ENCODE assay signal across 8 cellular contexts in the genomic region with DNA sequence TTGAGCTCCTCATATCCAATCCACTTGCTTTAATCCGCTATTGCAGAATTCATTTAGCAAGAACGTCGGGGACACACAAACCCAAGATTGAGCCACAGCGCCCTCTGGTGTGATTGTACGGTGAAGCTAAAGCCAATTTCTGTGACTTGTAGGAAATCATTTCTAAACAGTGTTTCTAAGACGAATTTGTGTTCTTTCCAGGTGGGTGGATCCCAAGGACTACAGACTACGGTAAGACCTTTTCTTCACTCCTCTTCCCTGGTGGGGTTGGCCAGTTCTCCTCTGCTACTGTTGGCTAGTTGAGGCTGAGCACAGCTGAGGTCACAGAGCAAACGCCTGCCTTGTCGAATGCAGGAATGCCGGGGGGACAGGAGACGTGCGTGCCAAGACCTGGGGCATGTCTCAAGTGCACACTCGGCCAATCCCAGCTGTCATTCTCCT. TPM values are rescaled to one million over a fixed set of nuclear protein-coding genes. Genes with fewer than 3 reads are reported as not detected.
A peak's percentile ranks its signal among the peaks of the same experiment; 100 is the strongest.
DNase-seq lines count a peak whose midpoint lies in the region; ATAC-seq and TF ChIP-seq lines count a peak whose summit lies in the region.

No MANE protein-coding gene starts in this region.

- H3K36me3 Mint-ChIP-seq in naive thymus-derived CD4-positive, alpha-beta T cell, result no peaks in the 10 kb centered on the region

- ATAC-seq in naive thymus-derived CD4-positive, alpha-beta T cell, result peak; percentile 48
- no peak for ATAC-seq in HG02642 (IDR thresholded peaks at IDR 0.05; ENCODE audit: poor library complexity, unreplicated experiment)

- peaks cover 0 to 17% (median 8%) of the 10 kb centered on the region in 7 donors for H3K4me1 Mint-ChIP-seq in naive thymus-derived CD4-positive, alpha-beta T cell

- TF ChIP-seq CTCF in esophagus muscularis mucosa (IDR thresholded peaks at IDR 0.05), result peak; percentile 82 to 88 (median 85)

- no peak overlapping the region for H3K27ac Mint-ChIP-seq in naive thymus-derived CD4-positive, alpha-beta T cell

- no peak for TF ChIP-seq EP300 in esophagus muscularis mucosa (IDR thresholded peaks at IDR 0.05)

- H3K9me3 ChIP-seq in esophagus muscularis mucosa, result no peaks in the 10 kb centered on the region
- no peaks in the 10 kb centered on the region for H3K9me3 ChIP-seq in naive thymus-derived CD4-positive, alpha-beta T cell (ENCODE audit: control insufficient read depth in 2 of 3, low read length in 3 of 3)

- 15% methylated on average over 13 of the region's 13 CpGs for WGBS in esophagus muscularis mucosa

- CTCF ChIA-PET in naive thymus-derived CD4-positive, alpha-beta T cell (lab: Charles Lee), result interaction anchor here (0.7 to 3.3 kb wide), 20 partner anchors 10 to 286 kb away, joined by 3 to 28 read pairs (median 4); no protein-coding TSS in a partner anchor

- H3K9me3 Mint-ChIP-seq in naive thymus-derived CD4-positive, alpha-beta T cell, result peaks cover 0 to 2% (median 0%) of the 10 kb centered on the region in 11 donors

- intact Hi-C loops in esophagus muscularis mucosa (cut with DNase I), result loop anchor here (2.0 to 10.0 kb wide), 4 partner anchors 128 to 267 kb away; no protein-coding TSS in a partner anchor
- intact Hi-C loops in naive thymus-derived CD4-positive, alpha-beta T cell (cut with micrococcal nuclease), result loop anchor here (1.0 to 10.0 kb wide), 13 partner anchors 40 to 993 kb away; no protein-coding TSS in a partner anchor

- POLR2A ChIA-PET in naive thymus-derived CD4-positive, alpha-beta T cell (lab: Charles Lee), result no interaction called here

- H3K4me1 ChIP-seq in esophagus muscularis mucosa, result peaks cover 4 to 9% (median 9%) of the 10 kb centered on the region in 4 donors
- H3K4me1 ChIP-seq in naive thymus-derived CD4-positive, alpha-beta T cell (ENCODE audit: control insufficient read depth in 2 of 2, insufficient read depth in 2 of 2, low read length in 2 of 2), result no peaks in the 10 kb centered on the region

- H3K36me3 ChIP-seq in esophagus muscularis mucosa, result no peaks in the 10 kb centered on the region
- no peaks in the 10 kb centered on the region for H3K36me3 ChIP-seq in naive thymus-derived CD4-positive, alpha-beta T cell (ENCODE audit: control insufficient read depth in 2 of 3, insufficient read depth in 3 of 3, low read length in 3 of 3)

- TF ChIP-seq POLR2A in esophagus muscularis mucosa (IDR thresholded peaks at IDR 0.05; ENCODE audit: low read depth), result no peak

- H3K4me3 Mint-ChIP-seq in naive thymus-derived CD4-positive, alpha-beta T cell, result no peak overlapping the region

- DNase-seq in C1 segment of cervical spinal cord (lab: John Stamatoyannopoulos, UW), result peak in 12 of 14 donors; percentile 21 to 86 (median 56)
- DNase-seq in HK-2 (ENCODE audit: unreplicated experiment), result peak; percentile 64
- peak; percentile 60 for DNase-seq in NOMO-1 treated with DMSO at 0.1 percent for 48 hours (lab: John Stamatoyannopoulos, UW; ENCODE audit: unreplicated experiment)
- peak; percentile 75 for DNase-seq in activated T-cell treated with anti-CD3 and anti-CD28 coated beads for 1 hour (ENCODE audit: low read depth)
- DNase-seq in esophagus muscularis mucosa (ENCODE audit: extremely low spot score), result peak; percentile 94
- DNase-seq in naive thymus-derived CD4-positive, alpha-beta T cell, result peak; percentile 24 to 61 (median 52)
- peak; percentile 7 to 55 for DNase-seq in stimulated activated CD8-positive, alpha-beta memory T cell treated with anti-CD3 and anti-CD28 coated beads, Interleukin-7, amount 100 ng/mL, for 48 hours (ENCODE audit: extremely low read depth in 1 of 2, low read depth in 1 of 2)

- peak overlapping the region; percentile 32 to 47 (median 36) for H3K4me3 ChIP-seq in esophagus muscularis mucosa
- no peak overlapping the region for H3K4me3 ChIP-seq in naive thymus-derived CD4-positive, alpha-beta T cell (ENCODE audit: low read length)

- H3K27me3 Mint-ChIP-seq in naive thymus-derived CD4-positive, alpha-beta T cell, result peaks cover 16 to 35% (median 27%) of the 10 kb centered on the region in 5 donors

- H3K27me3 ChIP-seq in esophagus muscularis mucosa, result peaks cover 0 to 23% (median 0%) of the 10 kb centered on the region in 4 donors
- H3K27me3 ChIP-seq in naive thymus-derived CD4-positive, alpha-beta T cell (ENCODE audit: control insufficient read depth in 2 of 2, insufficient read depth in 2 of 2, low read length in 2 of 2), result peaks cover 0 to 3% of the 10 kb centered on the region in 2 donors

- peak overlapping the region in 2 of 4 donors; percentile 28 to 39 for H3K27ac ChIP-seq in esophagus muscularis mucosa (replicated peaks in 1 of 4)
- no peak overlapping the region for H3K27ac ChIP-seq in naive thymus-derived CD4-positive, alpha-beta T cell (ENCODE audit: low read depth, low read length)

RNA-seq across cellular contexts. Expression of a gene that starts 5.2 kb away (rescaled TPM):
- under 1 TPM in 1 of 4 donors, not detected in 3; 0.63 TPM for total RNA-seq in esophagus muscularis mucosa
- not detected for total RNA-seq in naive thymus-derived CD4-positive, alpha-beta T cell
- not detected for polyA plus RNA-seq in naive thymus-derived CD4-positive, alpha-beta T cell

Comparison
In these comparisons a context has a peak if more than half of its experiments do, and no peak if none do; other contexts are left out.
1. DNase-seq: peak in every context shown above with its lines; median percentile 94 in esophagus muscularis mucosa; 75 in activated T-cell treated with anti-CD3 and anti-CD28 coated beads for 1 hour; 64 in HK-2; 60 in NOMO-1 treated with DMSO at 0.1 percent for 48 hours; 56 in C1 segment of cervical spinal cord; 52 in naive thymus-derived CD4-positive, alpha-beta T cell; 31 in stimulated activated CD8-positive, alpha-beta memory T cell treated with anti-CD3 and anti-CD28 coated beads, Interleukin-7, amount 100 ng/mL, for 48 hours.